Comparison of ENCODE assay signal across 17 cellular contexts in the genomic region with DNA sequence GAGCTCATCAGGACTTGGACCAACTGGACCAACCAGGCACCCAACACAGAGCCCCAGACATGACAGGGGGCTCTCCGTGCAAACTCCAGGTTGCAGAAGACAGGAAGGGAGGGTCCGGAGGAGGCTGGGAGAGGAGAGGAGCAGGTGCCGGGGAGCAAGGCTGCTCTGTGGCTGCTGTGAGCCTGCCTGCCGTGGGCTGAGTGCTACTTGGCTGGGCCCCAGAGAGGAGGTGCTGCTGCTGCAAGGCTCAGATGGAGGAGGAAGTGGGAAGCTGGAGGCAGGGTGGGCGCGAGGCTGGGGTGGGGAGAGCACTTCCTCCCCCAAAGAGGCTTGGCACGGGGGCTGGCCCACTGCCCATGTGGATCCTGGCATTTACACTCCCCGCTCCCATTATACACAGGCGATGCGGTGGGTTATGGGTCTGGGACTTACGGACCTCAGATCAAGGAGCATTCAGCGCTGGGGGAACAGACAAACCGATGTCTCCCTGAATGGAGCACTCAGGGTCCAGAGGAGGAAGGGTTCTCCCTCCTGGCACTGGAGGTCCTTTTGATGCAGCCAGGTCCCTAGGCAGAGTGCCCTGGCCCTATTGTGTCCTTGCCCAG. TPM values are rescaled to one million over a fixed set of nuclear protein-coding genes. Genes with fewer than 3 reads are reported as not detected.
A peak's percentile ranks its signal among the peaks of the same experiment; 100 is the strongest.
DNase-seq lines count a peak whose midpoint lies in the region; ATAC-seq and TF ChIP-seq lines count a peak whose summit lies in the region.
"Had no signal": no experiment of that assay in that cellular context is flagged by ENCODE, and none has a peak within 500 bp of the region (broad histone marks: within the 10 kb centered on the region; RNA-seq: fewer than 3 reads in every experiment).

No MANE protein-coding gene starts in this region.

- no peak overlapping the region for H3K4me3 ChIP-seq in lower lobe of right lung
- H3K4me3 ChIP-seq in Peyer's patch, result no peak overlapping the region
- H3K4me3 ChIP-seq: K562 had no signal

- peak; percentile 33 for DNase-seq in D341Med (ENCODE audit: low spot score)
- DNase-seq in KBM-7, result peak; percentile 66
- DNase-seq in activated CD8-positive, alpha-beta T cell treated with anti-CD3 and anti-CD28 coated beads for 36 hours, result peak; percentile 34
- DNase-seq in lower lobe of right lung, result peak; percentile 66
- no peak for DNase-seq in endothelial cell (ENCODE audit: low spot score)
- DNase-seq in midbrain (lab: John Stamatoyannopoulos, UW), result no peak
- DNase-seq in Peyer's patch, result no peak
- DNase-seq: activated CD4-positive, alpha-beta T cell treated with anti-CD3 and anti-CD28 coated beads, Interleukin-2, amount 10 ng/mL, durations not matched to agents 24 days and 14 days; activated T-cell treated with anti-CD3 and anti-CD28 coated beads, Interleukin-2, amount 50 U/mL, for 4 hours; erythroblast; HCEC 1CT; stimulated activated naive B cell treated with anti-CD40 and anti-IgM and Interleukin-4, amounts not matched to agents 10 μg/mL and 1 μg/mL and 100 μg/mL, for 72 hours had no signal

- CTCF ChIA-PET in activated CD8-positive, alpha-beta T cell treated with anti-CD3 and anti-CD28 coated beads for 36 hours (lab: Charles Lee), result interaction anchor here (1.2 to 4.2 kb wide), 3 partner anchors 10 to 100 kb away, joined by 3 to 19 read pairs (median 7); no protein-coding TSS in a partner anchor

- no peak for TF ChIP-seq CTCF in activated CD8-positive, alpha-beta T cell treated with anti-CD3 and anti-CD28 coated beads for 36 hours (IDR thresholded peaks at IDR 0.05)
- TF ChIP-seq CTCF in lower lobe of right lung (IDR thresholded peaks at IDR 0.05) (no peak), endothelial cell (IDR thresholded peaks at IDR 0.05; ENCODE audit: unreplicated experiment) (no peak), Peyer's patch (IDR thresholded peaks at IDR 0.05) (no peak)

- H3K36me3 Mint-ChIP-seq in activated CD8-positive, alpha-beta T cell treated with anti-CD3 and anti-CD28 coated beads for 36 hours (ENCODE audit: low read depth), result no peaks in the 10 kb centered on the region
- H3K36me3 Mint-ChIP-seq in endothelial cell (ENCODE audit: low read depth, unreplicated experiment), result no peaks in the 10 kb centered on the region
- H3K36me3 Mint-ChIP-seq: stimulated activated naive B cell treated with anti-CD40 and anti-IgM and Interleukin-4, amounts not matched to agents 10 μg/mL and 1 μg/mL and 100 μg/mL, for 72 hours had no signal

- no peak overlapping the region for H3K4me3 Mint-ChIP-seq in activated CD8-positive, alpha-beta T cell treated with anti-CD3 and anti-CD28 coated beads for 36 hours
- no peak overlapping the region for H3K4me3 Mint-ChIP-seq in endothelial cell (ENCODE audit: unreplicated experiment)
- H3K4me3 Mint-ChIP-seq: activated CD4-positive, alpha-beta T cell treated with anti-CD3 and anti-CD28 coated beads, Interleukin-2, amount 10 ng/mL, durations not matched to agents 24 days and 14 days; activated T-cell treated with anti-CD3 and anti-CD28 coated beads, Interleukin-2, amount 50 U/mL, for 4 hours; T-helper 2 cell treated with Interferon-gamma antibody and Interleukin-4, amounts not matched to agents 5 μg/mL and 100 μg/mL, for 36 hours had no signal

- H3K27me3 Mint-ChIP-seq in activated CD8-positive, alpha-beta T cell treated with anti-CD3 and anti-CD28 coated beads for 36 hours, result peaks cover 4% of the 10 kb centered on the region
- H3K27me3 Mint-ChIP-seq in endothelial cell (ENCODE audit: unreplicated experiment), result peaks cover 12% of the 10 kb centered on the region

- POLR2A ChIA-PET in activated CD8-positive, alpha-beta T cell treated with anti-CD3 and anti-CD28 coated beads for 36 hours (lab: Charles Lee), result interaction anchor here (0.7 to 1.3 kb wide), 3 partner anchors 9 to 152 kb away, joined by 3 to 4 read pairs (median 4); no protein-coding TSS in a partner anchor

- no peak for TF ChIP-seq POLR2A in Peyer's patch (IDR thresholded peaks at IDR 0.05)

- in situ Hi-C loops in KBM-7 (cut with MboI; ENCODE audit: low pct_unique_long_range_greater_than_20kb, low sequenced_read_pairs), result no loop called here

- H3K9me3 ChIP-seq in lower lobe of right lung (no peaks in the 10 kb centered on the region), Peyer's patch (no peaks in the 10 kb centered on the region)
- H3K9me3 ChIP-seq: neutrophil had no signal

- H3K4me1 Mint-ChIP-seq in activated CD8-positive, alpha-beta T cell treated with anti-CD3 and anti-CD28 coated beads for 36 hours (ENCODE audit: low read depth), result peaks cover 33% of the 10 kb centered on the region
- no peaks in the 10 kb centered on the region for H3K4me1 Mint-ChIP-seq in endothelial cell (ENCODE audit: unreplicated experiment)

- H3K36me3 ChIP-seq in lower lobe of right lung, result no peaks in the 10 kb centered on the region
- H3K36me3 ChIP-seq in Peyer's patch, result no peaks in the 10 kb centered on the region
- H3K36me3 ChIP-seq: neutrophil had no signal

- H3K27me3 ChIP-seq in lower lobe of right lung (ENCODE audit: low read depth) (peaks cover 30% of the 10 kb centered on the region), Peyer's patch (no peaks in the 10 kb centered on the region)

- no peak overlapping the region for H3K27ac Mint-ChIP-seq in activated CD8-positive, alpha-beta T cell treated with anti-CD3 and anti-CD28 coated beads for 36 hours
- H3K27ac Mint-ChIP-seq in endothelial cell (ENCODE audit: unreplicated experiment), result no peak overlapping the region
- H3K27ac Mint-ChIP-seq: activated CD4-positive, alpha-beta T cell treated with anti-CD3 and anti-CD28 coated beads, Interleukin-2, amount 10 ng/mL, durations not matched to agents 24 days and 14 days; stimulated activated naive B cell treated with anti-CD40 and anti-IgM and Interleukin-4, amounts not matched to agents 10 μg/mL and 1 μg/mL and 100 μg/mL, for 72 hours; T-helper 2 cell treated with Interferon-gamma antibody and Interleukin-4, amounts not matched to agents 5 μg/mL and 100 μg/mL, for 36 hours had no signal

- H3K4me1 ChIP-seq in lower lobe of right lung, result peaks cover 16% of the 10 kb centered on the region
- no peaks in the 10 kb centered on the region for H3K4me1 ChIP-seq in Peyer's patch

- no peak for ATAC-seq in activated CD8-positive, alpha-beta T cell treated with anti-CD3 and anti-CD28 coated beads for 36 hours
- ATAC-seq in lower lobe of right lung, result peak in 1 of 2 donors; percentile 43
- ATAC-seq in GM21529 (IDR thresholded peaks at IDR 0.05; ENCODE audit: unreplicated experiment), result no peak
- ATAC-seq: activated T-cell treated with anti-CD3 and anti-CD28 coated beads, Interleukin-2, amount 50 U/mL, for 4 hours; K562 had no signal

- intact Hi-C loops in activated CD8-positive, alpha-beta T cell treated with anti-CD3 and anti-CD28 coated beads for 36 hours (cut with micrococcal nuclease), result no loop called here
- intact Hi-C loops in lower lobe of right lung (cut with DNase I), result no loop called here

- H3K27ac ChIP-seq in lower lobe of right lung (no peak overlapping the region), Peyer's patch (no peak overlapping the region)
- H3K27ac ChIP-seq: neutrophil had no signal

- H3K9me3 Mint-ChIP-seq in activated CD8-positive, alpha-beta T cell treated with anti-CD3 and anti-CD28 coated beads for 36 hours, result no peaks in the 10 kb centered on the region
- H3K9me3 Mint-ChIP-seq in endothelial cell (ENCODE audit: unreplicated experiment), result no peaks in the 10 kb centered on the region
- H3K9me3 Mint-ChIP-seq: activated CD4-positive, alpha-beta T cell treated with anti-CD3 and anti-CD28 coated beads, Interleukin-2, amount 10 ng/mL, durations not matched to agents 24 days and 14 days; activated T-cell treated with anti-CD3 and anti-CD28 coated beads, Interleukin-2, amount 50 U/mL, for 4 hours; stimulated activated naive B cell treated with anti-CD40 and anti-IgM and Interleukin-4, amounts not matched to agents 10 μg/mL and 1 μg/mL and 100 μg/mL, for 72 hours; T-helper 2 cell treated with Interferon-gamma antibody and Interleukin-4, amounts not matched to agents 5 μg/mL and 100 μg/mL, for 36 hours had no signal

RNA-seq across cellular contexts. Expression of a gene that starts 15.9 kb away (rescaled TPM):
- 10 to 100 TPM; 31.8 to 32.2 TPM for total RNA-seq in activated CD8-positive, alpha-beta T cell treated with anti-CD3 and anti-CD28 coated beads for 36 hours
- total RNA-seq in lower lobe of right lung (1.0 TPM), endothelial cell (ENCODE audit: unreplicated experiment) (1.3 TPM), Peyer's patch (1 to 10 TPM in 1 of 4 donors, under 1 TPM in 1, not detected in 2; 0.54 to 3.3 TPM)

RNA-seq across cellular contexts. Expression of a gene that starts 46.2 kb away (rescaled TPM):
- 100 to 1,000 TPM; 145 to 148 TPM for total RNA-seq in activated CD8-positive, alpha-beta T cell treated with anti-CD3 and anti-CD28 coated beads for 36 hours
- total RNA-seq in lower lobe of right lung (135 TPM), endothelial cell (ENCODE audit: unreplicated experiment) (33.8 TPM), Peyer's patch (100 to 1,000 TPM in 3 of 4 donors, 10 to 100 TPM in 1; 69.2 to 297 (median 190) TPM)

RNA-seq across cellular contexts. Expression of a gene that starts 53.1 kb away (rescaled TPM):
- 1 to 10 TPM in 1 of 2 experiments, under 1 TPM in 1; 0.74 to 1.1 TPM for total RNA-seq in activated CD8-positive, alpha-beta T cell treated with anti-CD3 and anti-CD28 coated beads for 36 hours
- total RNA-seq in lower lobe of right lung, result 6.6 TPM
- total RNA-seq in endothelial cell (ENCODE audit: unreplicated experiment), result 0.59 TPM
- total RNA-seq in Peyer's patch, result 10 to 100 TPM in 1 of 4 donors, 1 to 10 TPM in 3; 3.2 to 10.6 (median 8.4) TPM
- total RNA-seq: glomerular endothelial cell had no signal

Comparison
In these comparisons a context has a peak if more than half of its experiments do, and no peak if none do; other contexts are left out.
1. DNase-seq: peak in D341Med (single experiment), KBM-7 (single experiment), activated CD8-positive, alpha-beta T cell treated with anti-CD3 and anti-CD28 coated beads for 36 hours (single experiment) and lower lobe of right lung (single experiment); none in endothelial cell (single experiment), midbrain (single experiment) and Peyer's patch (0 of 3).
2. RNA of a gene that starts 15.9 kb away (total RNA-seq): 31.8 to 32.2 TPM in activated CD8-positive, alpha-beta T cell treated with anti-CD3 and anti-CD28 coated beads for 36 hours; 1.3 TPM in endothelial cell (single experiment), 1.0 TPM in lower lobe of right lung (single experiment) and 0.54 to 3.3 TPM in Peyer's patch; every median in the first group is over 4 times any median in the second.